ENCODE assay signal across 9 cellular contexts in genomic region chr17:74749262-74750038, GRCh38. TPM values are rescaled to one million over a fixed set of nuclear protein-coding genes. Genes with fewer than 3 reads are reported as not detected.
DNase-seq lines count a peak whose midpoint lies in the region; ATAC-seq and TF ChIP-seq lines count a peak whose summit lies in the region.
"Had no signal": no experiment of that assay in that cellular context is flagged by ENCODE, and none has a peak within 500 bp of the region (broad histone marks: within the 10 kb centered on the region; RNA-seq: fewer than 3 reads in every experiment).

No MANE protein-coding gene starts in this region.

- H3K4me2 ChIP-seq in DOHH2 (ENCODE audit: low read length), result peak overlapping the region; percentile 74

- H3K9me3 ChIP-seq in DOHH2 (ENCODE audit: control insufficient read depth, insufficient read depth, low read length), result no peaks in the 10 kb centered on the region
- H3K9me3 ChIP-seq in right lobe of liver, result no peaks in the 10 kb centered on the region
- H3K9me3 ChIP-seq in stomach smooth muscle (ENCODE audit: control insufficient read depth in 2 of 2, low read length in 2 of 2), result no peaks in the 10 kb centered on the region

- H4K20me1 ChIP-seq in DOHH2 (ENCODE audit: control insufficient read depth, insufficient read depth, low read depth, low read length), result peaks cover 17% of the 10 kb centered on the region

- intact Hi-C loops in right lobe of liver (cut with DNase I), result loop anchor here in 1 of 2 donors (10.0 kb wide), 1 partner anchor 115 kb away; no protein-coding TSS in a partner anchor

- DNase-seq in RPMI8226 (peak; percentile 43), brain microvascular endothelial cell (no peak), right lobe of liver (peak in 1 of 3 donors; percentile 44), NCI-H146 treated with DMSO at 0.1 percent for 48 hours (lab: John Stamatoyannopoulos, UW; ENCODE audit: unreplicated experiment) (no peak), NCI-H345 treated with DMSO at 0.1 percent for 48 hours (lab: John Stamatoyannopoulos, UW; ENCODE audit: unreplicated experiment) (no peak)

- peaks cover 47% of the 10 kb centered on the region for H3K79me2 ChIP-seq in DOHH2 (ENCODE audit: control insufficient read depth, low read length)

- H3K36me3 ChIP-seq in DOHH2 (ENCODE audit: control insufficient read depth, low read length), result peaks cover 6% of the 10 kb centered on the region
- no peaks in the 10 kb centered on the region for H3K36me3 ChIP-seq in brain microvascular endothelial cell (replicated peaks)
- no peaks in the 10 kb centered on the region for H3K36me3 ChIP-seq in right lobe of liver
- no peaks in the 10 kb centered on the region for H3K36me3 ChIP-seq in stomach smooth muscle (ENCODE audit: control insufficient read depth in 2 of 2, insufficient read depth in 2 of 2, low read length in 2 of 2)

- H3F3A ChIP-seq in DOHH2 (ENCODE audit: control insufficient read depth, insufficient read depth), result no peaks in the 10 kb centered on the region; the same call in 1 of the 2 replicates

- in situ Hi-C loops in brain microvascular endothelial cell (cut with HindIII; ENCODE audit: low pct_ligation_motif_present, low sequenced_read_pairs), result no loop called here

- no peak for TF ChIP-seq POLR2A in right lobe of liver (IDR thresholded peaks at IDR 0.05)

- peak overlapping the region; percentile 88 for H3K4me3 ChIP-seq in DOHH2 (ENCODE audit: low read length)
- peak overlapping the region; percentile 69 for H3K4me3 ChIP-seq in brain microvascular endothelial cell (ENCODE audit: low read depth, low read length)
- H3K4me3 ChIP-seq in right lobe of liver, result peak overlapping the region; percentile 98 to 100 (median 99)
- H3K4me3 ChIP-seq in stomach smooth muscle (ENCODE audit: low read length in 2 of 2), result peak overlapping the region; percentile 65 to 81

- peak overlapping the region; percentile 51; the same call in 1 of the 2 replicates for H3K27ac ChIP-seq in DOHH2 (ENCODE audit: low read depth, low read length)
- H3K27ac ChIP-seq in brain microvascular endothelial cell, result no peak overlapping the region
- H3K27ac ChIP-seq in right lobe of liver, result peak overlapping the region; percentile 72 to 84 (median 80)
- H3K27ac ChIP-seq in stomach smooth muscle (ENCODE audit: low read length), result no peak overlapping the region

- H3K27me3 ChIP-seq in DOHH2 (ENCODE audit: control insufficient read depth, low read length) (no peaks in the 10 kb centered on the region), brain microvascular endothelial cell (replicated peaks) (no peaks in the 10 kb centered on the region), right lobe of liver (no peaks in the 10 kb centered on the region), stomach smooth muscle (ENCODE audit: control insufficient read depth in 1 of 2, insufficient read depth in 2 of 2, low read length in 2 of 2) (peaks cover 0 to 12% of the 10 kb centered on the region in 2 donors)

- ATAC-seq in HG02571 (IDR thresholded peaks at IDR 0.05; ENCODE audit: unreplicated experiment) (peak; percentile 9), right lobe of liver (no peak)

- H3K9ac ChIP-seq in stomach smooth muscle (ENCODE audit: low read length in 2 of 2), result peak overlapping the region; percentile 28 to 64

- H3K4me1 ChIP-seq in DOHH2 (ENCODE audit: control insufficient read depth, low read length), result peaks cover 31% of the 10 kb centered on the region
- H3K4me1 ChIP-seq in right lobe of liver, result peaks cover 0 to 52% (median 23%) of the 10 kb centered on the region in 4 donors
- peaks cover 26% of the 10 kb centered on the region for H3K4me1 ChIP-seq in stomach smooth muscle (ENCODE audit: control insufficient read depth, insufficient read depth, low read length)

- WGBS in right lobe of liver (ENCODE audit: insufficient coverage, low coverage, low lambda C conversion rate, missing lambda C conversion rate), result under 1% methylated on average over 9 of the region's 47 CpGs

- no peaks in the 10 kb centered on the region for H3K9me2 ChIP-seq in DOHH2 (replicated peaks; ENCODE audit: control insufficient read depth, low read length)

- TF ChIP-seq CTCF in DOHH2 (IDR thresholded peaks at IDR 0.05; ENCODE audit: low read depth, low read length, poor library complexity, severe bottlenecking) (no peak), brain microvascular endothelial cell (IDR thresholded peaks at IDR 0.05; ENCODE audit: low read depth, low read length, missing control alignments) (no peak), right lobe of liver (IDR thresholded peaks at IDR 0.05) (no peak)

RNA-seq across cellular contexts. Expression of gene NHERF1, which starts 1.0 kb away (rescaled TPM):
- 100 to 1,000 TPM; 105 to 218 (median 161) TPM for total RNA-seq in right lobe of liver

RNA-seq across cellular contexts. Expression of gene RAB37, which starts 12.4 kb away (rescaled TPM):
- total RNA-seq in right lobe of liver, result 10 to 100 TPM in 3 of 6 experiments, 1 to 10 TPM in 3; 5.0 to 14.4 (median 9.0) TPM

RNA-seq across cellular contexts. Expression of gene NAT9, which starts 26.7 kb away (rescaled TPM):
- 10 to 100 TPM in 5 of 6 experiments, 1 to 10 TPM in 1; 10.0 to 23.0 (median 16.3) TPM for total RNA-seq in right lobe of liver

RNA-seq across cellular contexts. Expression of gene CD300LF, which starts 36.7 kb away (rescaled TPM):
- 1 to 10 TPM in 2 of 6 experiments, under 1 TPM in 3, not detected in 1; 0.44 to 2.6 (median 0.74) TPM for total RNA-seq in right lobe of liver
- total RNA-seq: NCI-H460 had no signal

Comparison
In these comparisons a context has a peak if more than half of its experiments do, and no peak if none do; other contexts are left out.
1. H3K27ac ChIP-seq: peak in DOHH2 (single experiment) and right lobe of liver (3 of 3); none in brain microvascular endothelial cell (single experiment) and stomach smooth muscle (single experiment).
2. Peak in every context shown above with its lines, with median percentiles within 50 percentile points of each other: H3K4me3 ChIP-seq.